In genomic region chr3:4882548-4882947, GRCh38 we compare ENCODE assay signal across 25 cellular contexts.
"Had no signal": no experiment of that assay in that cellular context is flagged by ENCODE, and none has a peak within 500 bp of the region (broad histone marks: within the 10 kb centered on the region; RNA-seq: fewer than 3 reads in every experiment).

No MANE protein-coding gene starts in this region.

- H3K4me1 ChIP-seq: colonic mucosa, foreskin keratinocyte, gastrocnemius medialis, heart left ventricle, heart right ventricle had no signal

- H3K9me3 ChIP-seq: colonic mucosa, esophagus muscularis mucosa, gastrocnemius medialis, gastroesophageal sphincter had no signal

- H3K4me2 ChIP-seq: hepatocyte had no signal

- H3K4me3 ChIP-seq: colonic mucosa, coronary artery, dorsolateral prefrontal cortex, esophagus muscularis mucosa, gastrocnemius medialis, gastroesophageal sphincter, heart left ventricle, heart right ventricle, hepatocyte had no signal

- H3K27ac ChIP-seq: colonic mucosa, coronary artery, dorsolateral prefrontal cortex, epithelial cell of prostate, esophagus muscularis mucosa, foreskin keratinocyte, gastrocnemius medialis, gastroesophageal sphincter, heart left ventricle, heart right ventricle, hepatocyte had no signal

- FAIRE-seq: endothelial cell of umbilical vein had no signal

- H2AFZ ChIP-seq: hepatocyte had no signal

- H3K27me3 ChIP-seq: colonic mucosa, dorsolateral prefrontal cortex, esophagus muscularis mucosa, foreskin keratinocyte, gastrocnemius medialis, gastroesophageal sphincter, heart left ventricle, heart right ventricle, hepatocyte had no signal

- H3K36me3 ChIP-seq: colonic mucosa, esophagus muscularis mucosa, gastrocnemius medialis, gastroesophageal sphincter, heart left ventricle, heart right ventricle had no signal

- DNase-seq: colonic mucosa; cortex of kidney; dermis blood vessel endothelial cell; dorsolateral prefrontal cortex; effector CD4-positive, alpha-beta T cell; effector CD8-positive, alpha-beta T cell; effector memory CD4-positive, alpha-beta T cell; effector memory CD8-positive, alpha-beta T cell; endodermal cell; erythroblast; foreskin fibroblast; foreskin keratinocyte; foreskin melanocyte; gastrocnemius medialis; glutamatergic neuron; head of caudate nucleus; heart left ventricle; heart right ventricle had no signal

- ATAC-seq: effector memory CD8-positive, alpha-beta T cell; esophagus mucosa; foreskin keratinocyte; gastrocnemius medialis; gastroesophageal sphincter; heart left ventricle; heart right ventricle had no signal

- H3K79me2 ChIP-seq: hepatocyte had no signal
